12 cellular contexts compared by ENCODE assay signal in genomic region chr7:26685636-26686035, GRCh38.
"Had no signal": no experiment of that assay in that cellular context is flagged by ENCODE, and none has a peak within 500 bp of the region (broad histone marks: within the 10 kb centered on the region; RNA-seq: fewer than 3 reads in every experiment).

No MANE protein-coding gene starts in this region.

- DNase-seq: activated CD4-positive, CD25-positive, alpha-beta regulatory T cell treated with anti-CD3 and anti-CD28 coated beads, Interleukin-2, amount 50 U/mL, for 72 hours; activated naive CD4-positive, alpha-beta T cell; activated naive CD8-positive, alpha-beta T cell treated with anti-CD3 and anti-CD28 coated beads, Interleukin-2, amount 10 ng/mL, durations not matched to agents 7 days and 5 days; aorta; left ventricle myocardium inferior; nephron progenitor cell; occipital lobe; right cardiac atrium; stimulated activated CD4-positive, alpha-beta T cell treated with anti-CD3 and anti-CD28 coated beads, Interleukin-15, amount 100 ng/mL, for 24 hours; stimulated activated CD4-positive, alpha-beta T cell treated with anti-CD3 and anti-CD28 coated beads, Interleukin-4, amount 100 ng/mL, for 1 hour; stimulated activated naive CD4-positive, alpha-beta T cell treated with Interleukin-2 at 50 U/mL for 16 hours had no signal

- H3K9me3 ChIP-seq: left ventricle myocardium inferior had no signal

- H3K36me3 ChIP-seq: left ventricle myocardium inferior had no signal

- H3K27ac ChIP-seq: left ventricle myocardium inferior, skin epidermis had no signal

- H3K4me3 ChIP-seq: left ventricle myocardium inferior, skin epidermis had no signal

- ATAC-seq: right cardiac atrium had no signal
